In the genomic region with DNA sequence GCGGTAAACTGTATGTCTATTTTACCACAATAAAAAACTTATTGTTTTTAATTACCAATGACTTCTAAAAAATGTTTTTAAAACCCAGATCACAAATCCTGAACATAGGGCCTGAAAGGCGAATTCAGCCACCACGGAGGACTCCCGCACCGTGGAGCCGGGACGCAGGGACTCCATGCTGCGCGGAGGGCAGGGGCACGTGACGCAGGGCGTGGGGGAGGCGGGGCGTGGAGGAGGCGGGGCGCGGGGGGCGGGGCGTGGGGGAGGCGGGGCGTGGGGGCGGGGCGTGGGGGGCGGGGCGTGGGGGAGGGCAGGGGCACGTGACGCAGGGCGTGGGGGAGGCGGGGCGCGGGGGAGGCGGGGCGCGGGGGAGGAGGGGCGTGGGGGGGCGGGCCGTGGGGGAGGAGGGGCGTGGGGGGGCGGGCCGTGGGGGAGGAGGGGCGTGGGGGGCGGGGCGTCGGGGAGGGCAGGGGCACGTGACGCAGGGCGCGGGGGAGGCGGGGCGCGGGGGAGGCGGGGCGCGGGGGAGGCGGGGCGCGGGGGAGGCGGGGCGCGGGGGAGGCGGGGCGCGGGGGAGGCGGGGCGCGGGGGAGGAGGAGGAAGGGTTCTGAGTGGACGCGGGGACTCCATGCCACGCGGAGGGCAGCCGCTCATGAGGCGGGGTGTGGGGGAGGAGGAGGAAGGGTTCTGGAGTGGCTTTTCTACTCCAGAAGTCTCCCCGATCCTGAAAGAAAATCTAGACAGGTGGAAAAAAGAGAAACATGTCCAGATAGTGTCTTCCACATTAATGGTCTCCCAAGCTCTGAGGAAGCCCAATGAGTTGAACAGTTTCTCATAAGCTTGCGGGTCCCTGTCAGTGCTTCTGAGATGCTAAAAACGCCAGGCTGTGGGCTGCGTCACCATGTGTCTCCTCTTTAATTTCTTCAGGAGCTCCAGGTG, we compare ENCODE assay signal across 8 cellular contexts. TPM values are rescaled to one million over a fixed set of nuclear protein-coding genes. Genes with fewer than 3 reads are reported as not detected.
DNase-seq lines count a peak whose midpoint lies in the region; ATAC-seq and TF ChIP-seq lines count a peak whose summit lies in the region.

No MANE protein-coding gene starts in this region.

- H3K4me1 Mint-ChIP-seq in activated naive CD8-positive, alpha-beta T cell treated with anti-CD3 and anti-CD28 coated beads for 36 hours = peaks cover 16% of the 10 kb centered on the region

- H3K4me3 Mint-ChIP-seq in activated naive CD8-positive, alpha-beta T cell treated with anti-CD3 and anti-CD28 coated beads for 36 hours = peak overlapping the region; percentile 63

- H3K9me3 Mint-ChIP-seq in activated naive CD8-positive, alpha-beta T cell treated with anti-CD3 and anti-CD28 coated beads for 36 hours = peaks cover 8% of the 10 kb centered on the region

- ATAC-seq in GM18873 (IDR thresholded peaks at IDR 0.05; ENCODE audit: low FRiP score, unreplicated experiment) = peak; percentile 43

- H3K4me1 ChIP-seq in HUES48 (ENCODE audit: control insufficient read depth, insufficient read depth, low read length) = peaks cover 24% of the 10 kb centered on the region
- H3K4me1 ChIP-seq in osteoblast (ENCODE audit: insufficient read depth, low read length) = peaks cover 16% of the 10 kb centered on the region
- H3K4me1 ChIP-seq in thymus (ENCODE audit: control insufficient read depth, insufficient read depth, low read length) = peaks cover 3% of the 10 kb centered on the region

- intact Hi-C loops in head of caudate nucleus (cut with DNase I) = loop anchor here (5.0 kb wide), 1 partner anchor 117 kb away; no protein-coding TSS in a partner anchor

- H3K9me3 ChIP-seq in HUES48 (ENCODE audit: control insufficient read depth, insufficient read depth, low read length) (no peaks in the 10 kb centered on the region), SK-N-MC (ENCODE audit: low read depth, low read length) (no peaks in the 10 kb centered on the region), osteoblast (ENCODE audit: low read depth, low read length) (no peaks in the 10 kb centered on the region), thymus (ENCODE audit: control insufficient read depth) (no peaks in the 10 kb centered on the region)

- DNase-seq in AG08395 (ENCODE audit: low spot score) = peak; percentile 88
- no peak for DNase-seq in SK-N-MC (ENCODE audit: low read depth, low spot score)
- DNase-seq in activated naive CD8-positive, alpha-beta T cell treated with anti-CD3 and anti-CD28 coated beads for 36 hours = peak; percentile 43
- peak; percentile 64 to 94 (median 85) for DNase-seq in head of caudate nucleus
- peak; percentile 98 for DNase-seq in osteoblast (ENCODE audit: insufficient read length, low spot score, missing footprints)

- H3K36me3 ChIP-seq in HUES48 (ENCODE audit: control insufficient read depth, insufficient read depth, low read length) (no peaks in the 10 kb centered on the region), SK-N-MC (ENCODE audit: insufficient read depth, low read length) (no peaks in the 10 kb centered on the region), osteoblast (ENCODE audit: insufficient read depth, low read length) (no peaks in the 10 kb centered on the region), thymus (ENCODE audit: control insufficient read depth, insufficient read depth) (no peaks in the 10 kb centered on the region)

- peak overlapping the region; percentile 94 for H2AFZ ChIP-seq in osteoblast (ENCODE audit: low read length)

- H3K27me3 Mint-ChIP-seq in activated naive CD8-positive, alpha-beta T cell treated with anti-CD3 and anti-CD28 coated beads for 36 hours = peaks cover 25% of the 10 kb centered on the region

- H3K4me2 ChIP-seq in osteoblast (ENCODE audit: insufficient read depth, low read length) = peak overlapping the region; percentile 98

- no peaks in the 10 kb centered on the region for H3K79me2 ChIP-seq in osteoblast (ENCODE audit: insufficient read depth, low read length)

- H3K27ac ChIP-seq in HUES48 (ENCODE audit: low read depth, low read length) (peak overlapping the region; percentile 57), SK-N-MC (peak overlapping the region; percentile 91), osteoblast (ENCODE audit: low read depth, low read length) (peak overlapping the region; percentile 65), thymus (ENCODE audit: low read depth) (no peak overlapping the region)

- H3K27ac Mint-ChIP-seq in activated naive CD8-positive, alpha-beta T cell treated with anti-CD3 and anti-CD28 coated beads for 36 hours = no peak overlapping the region

- WGBS in thymus = 8% methylated on average over 52 of the region's 76 CpGs

- H3K9ac ChIP-seq in HUES48 (ENCODE audit: low read depth, low read length) = peak overlapping the region; percentile 28; the same call in 1 of the 2 replicates
- peak overlapping the region; percentile 70 for H3K9ac ChIP-seq in SK-N-MC (ENCODE audit: insufficient read length)

- H3K4me3 ChIP-seq in HUES48 (ENCODE audit: low read depth, low read length) (peak overlapping the region; percentile 68), SK-N-MC (peak overlapping the region; percentile 73), osteoblast (ENCODE audit: insufficient read depth, low read length) (peak overlapping the region; percentile 73), thymus (ENCODE audit: low read length) (peak overlapping the region; percentile 42)

- TF ChIP-seq CTCF in osteoblast (IDR thresholded peaks at IDR 0.05; ENCODE audit: extremely low read depth, low read depth, low read length) = no peak

- H3K36me3 Mint-ChIP-seq in activated naive CD8-positive, alpha-beta T cell treated with anti-CD3 and anti-CD28 coated beads for 36 hours = peaks cover 1% of the 10 kb centered on the region

- no peaks in the 10 kb centered on the region for H4K20me1 ChIP-seq in osteoblast (ENCODE audit: insufficient read depth, low read length)

- H3K27me3 ChIP-seq in HUES48 (ENCODE audit: control insufficient read depth, insufficient read depth, low read length) = peaks cover 20% of the 10 kb centered on the region
- peaks cover 3% of the 10 kb centered on the region for H3K27me3 ChIP-seq in osteoblast (ENCODE audit: insufficient read depth, low read length)
- H3K27me3 ChIP-seq in thymus (ENCODE audit: control insufficient read depth, insufficient read depth) = peaks cover 12% of the 10 kb centered on the region

RNA-seq across cellular contexts. Expression of a gene that starts 4.4 kb away (rescaled TPM):
- total RNA-seq in activated naive CD8-positive, alpha-beta T cell treated with anti-CD3 and anti-CD28 coated beads for 36 hours = under 1 TPM in 1 of 2 experiments, not detected in 1; 0.14 TPM
- total RNA-seq in osteoblast = not detected in 2 replicates
- 0.07 TPM for polyA plus RNA-seq in thymus

RNA-seq across cellular contexts. Expression of a gene that starts 31.5 kb away (rescaled TPM):
- total RNA-seq in activated naive CD8-positive, alpha-beta T cell treated with anti-CD3 and anti-CD28 coated beads for 36 hours = not detected
- total RNA-seq in osteoblast = 0.29 TPM in 1 of 2 replicates, not detected in the other
- 1.4 TPM for polyA plus RNA-seq in thymus

RNA-seq across cellular contexts. Expression of a gene that starts 48.5 kb away (rescaled TPM):
- under 1 TPM; 0.49 to 0.94 TPM for total RNA-seq in activated naive CD8-positive, alpha-beta T cell treated with anti-CD3 and anti-CD28 coated beads for 36 hours
- under 0.01 TPM in 1 of 2 replicates, not detected in the other for total RNA-seq in osteoblast
- 0.14 TPM for polyA plus RNA-seq in thymus

RNA-seq across cellular contexts. Expression of a gene that starts 54.4 kb away (rescaled TPM):
- total RNA-seq in activated naive CD8-positive, alpha-beta T cell treated with anti-CD3 and anti-CD28 coated beads for 36 hours = 10 to 100 TPM; 65.6 TPM
- 48.5 and 55.4 TPM in 2 replicates for total RNA-seq in osteoblast
- polyA plus RNA-seq in thymus = 63.3 TPM

RNA-seq across cellular contexts. Expression of a gene that starts 55.3 kb away (rescaled TPM):
- total RNA-seq in activated naive CD8-positive, alpha-beta T cell treated with anti-CD3 and anti-CD28 coated beads for 36 hours = 10 to 100 TPM; 87.7 to 88.9 TPM
- 128 TPM in 2 replicates for total RNA-seq in osteoblast
- 57.3 TPM for polyA plus RNA-seq in thymus
